ENCODE assay signal across 9 cellular contexts in genomic region chr7:3092468-3092867, GRCh38. TPM values are rescaled to one million over a fixed set of nuclear protein-coding genes. Genes with fewer than 3 reads are reported as not detected.
DNase-seq lines count a peak whose midpoint lies in the region; ATAC-seq and TF ChIP-seq lines count a peak whose summit lies in the region.
"Had no signal": no experiment of that assay in that cellular context is flagged by ENCODE, and none has a peak within 500 bp of the region (broad histone marks: within the 10 kb centered on the region; RNA-seq: fewer than 3 reads in every experiment).

No MANE protein-coding gene starts in this region.

- peaks cover 5% of the 10 kb centered on the region for H3K36me3 Mint-ChIP-seq in T-helper 2 cell treated with Interferon-gamma antibody and Interleukin-4, amounts not matched to agents 5 μg/mL and 100 μg/mL, for 36 hours (ENCODE audit: low read depth)

- intact Hi-C loops in esophagus squamous epithelium (cut with DNase I): no loop called here

- peak; percentile 66 for ATAC-seq in HG02798 (IDR thresholded peaks at IDR 0.05; ENCODE audit: poor library complexity, unreplicated experiment)

- peak overlapping the region; percentile 91 for H3K27ac Mint-ChIP-seq in T-helper 2 cell treated with Interferon-gamma antibody and Interleukin-4, amounts not matched to agents 5 μg/mL and 100 μg/mL, for 36 hours

- peaks cover 45% of the 10 kb centered on the region for H3K4me1 Mint-ChIP-seq in T-helper 2 cell treated with Interferon-gamma antibody and Interleukin-4, amounts not matched to agents 5 μg/mL and 100 μg/mL, for 36 hours (ENCODE audit: low read depth)

- peak overlapping the region; percentile 62 for H3K4me3 Mint-ChIP-seq in T-helper 2 cell treated with Interferon-gamma antibody and Interleukin-4, amounts not matched to agents 5 μg/mL and 100 μg/mL, for 36 hours

- H3K9me3 Mint-ChIP-seq in T-helper 2 cell treated with Interferon-gamma antibody and Interleukin-4, amounts not matched to agents 5 μg/mL and 100 μg/mL, for 36 hours: no peaks in the 10 kb centered on the region

- H3K27ac ChIP-seq in brain microvascular endothelial cell (no peak overlapping the region), esophagus squamous epithelium (peak overlapping the region in 1 of 4 donors; percentile 50)

- 52 to 68% methylated on average over 6 of the region's 6 CpGs for WGBS in esophagus squamous epithelium, 2 donors

- no peaks in the 10 kb centered on the region for H3K36me3 ChIP-seq in brain microvascular endothelial cell (replicated peaks)
- no peaks in the 10 kb centered on the region for H3K36me3 ChIP-seq in esophagus squamous epithelium
- H3K36me3 ChIP-seq: tibial nerve had no signal

- no peaks in the 10 kb centered on the region for H3K27me3 Mint-ChIP-seq in T-helper 2 cell treated with Interferon-gamma antibody and Interleukin-4, amounts not matched to agents 5 μg/mL and 100 μg/mL, for 36 hours (ENCODE audit: low read depth)

- no peaks in the 10 kb centered on the region for H3K9me3 ChIP-seq in esophagus squamous epithelium
- H3K9me3 ChIP-seq: tibial nerve had no signal

- TF ChIP-seq POLR2A in GM15510 (IDR thresholded peaks at IDR 0.05; ENCODE audit: borderline replicate concordance, extremely low read depth, insufficient read length) (peak; percentile 24), esophagus squamous epithelium (IDR thresholded peaks at IDR 0.05) (no peak)

- no peak for TF ChIP-seq CTCF in brain microvascular endothelial cell (IDR thresholded peaks at IDR 0.05; ENCODE audit: low read depth, low read length, missing control alignments)
- no peak for TF ChIP-seq CTCF in esophagus squamous epithelium (IDR thresholded peaks at IDR 0.05)

- in situ Hi-C loops in brain microvascular endothelial cell (cut with HindIII; ENCODE audit: low pct_ligation_motif_present, low sequenced_read_pairs): no loop called here

- H3K27me3 ChIP-seq in brain microvascular endothelial cell (replicated peaks) (no peaks in the 10 kb centered on the region), esophagus squamous epithelium (peaks cover 0 to 7% (median 0%) of the 10 kb centered on the region in 4 donors)
- H3K27me3 ChIP-seq: tibial nerve had no signal

- DNase-seq in T-helper 2 cell treated with Interferon-gamma antibody and Interleukin-4, amounts not matched to agents 5 μg/mL and 100 μg/mL, for 36 hours (ENCODE audit: low spot score): peak; percentile 77
- DNase-seq in brain microvascular endothelial cell (peak; percentile 27), esophagus squamous epithelium (lab: John Stamatoyannopoulos, UW) (no peak), NCI-H2107 (lab: John Stamatoyannopoulos, UW) (no peak), NCI-H2081 (lab: John Stamatoyannopoulos, UW) (no peak)
- DNase-seq in stimulated activated CD4-positive, alpha-beta T cell treated with anti-CD3 and anti-CD28 coated beads, TNF-alpha, amount 100 ng/mL, for 1 hour (ENCODE audit: low read depth in 3 of 3, low spot score in 1 of 3): peak; percentile 16 to 41 (median 25)

- H3K4me1 ChIP-seq in esophagus squamous epithelium: peaks cover 0 to 9% (median 0%) of the 10 kb centered on the region in 3 donors
- H3K4me1 ChIP-seq: tibial nerve had no signal

- H3K4me3 ChIP-seq in brain microvascular endothelial cell (ENCODE audit: low read depth, low read length) (no peak overlapping the region), esophagus squamous epithelium (no peak overlapping the region)
- H3K4me3 ChIP-seq: tibial nerve had no signal

RNA-seq across cellular contexts. Expression of gene CARD11, which starts 48.8 kb away (rescaled TPM):
- 1 to 10 TPM in 3 of 4 donors, under 1 TPM in 1; 0.92 to 2.6 (median 1.6) TPM for total RNA-seq in esophagus squamous epithelium

Comparison
In these comparisons a context has a peak if more than half of its experiments do, and no peak if none do; other contexts are left out.
1. DNase-seq: peak in T-helper 2 cell treated with Interferon-gamma antibody and Interleukin-4, amounts not matched to agents 5 μg/mL and 100 μg/mL, for 36 hours (single experiment), brain microvascular endothelial cell (single experiment) and stimulated activated CD4-positive, alpha-beta T cell treated with anti-CD3 and anti-CD28 coated beads, TNF-alpha, amount 100 ng/mL, for 1 hour (3 of 3); none in esophagus squamous epithelium (single experiment), NCI-H2107 (single experiment) and NCI-H2081 (0 of 2).